In the genomic region with DNA sequence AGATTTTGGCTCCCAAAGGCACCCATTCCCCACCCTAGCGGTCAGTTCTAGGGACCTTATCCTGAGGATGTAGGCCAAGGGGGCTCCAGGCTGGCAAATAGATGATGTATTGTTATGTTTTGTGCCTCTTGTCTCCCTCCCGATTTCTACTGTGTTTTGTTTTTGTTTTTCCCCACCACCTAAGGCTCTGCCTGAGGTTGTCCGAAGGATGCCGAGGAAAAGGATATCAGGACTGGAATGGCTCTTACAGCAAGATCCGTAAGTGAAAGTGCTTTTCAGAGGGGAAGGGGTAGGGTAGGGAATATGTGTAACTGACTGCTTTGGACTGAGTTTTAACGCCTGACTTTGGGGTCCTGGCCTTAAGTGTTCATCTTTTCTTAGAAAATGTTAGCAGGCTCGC, we compare ENCODE assay signal across 1 cellular context.
TF ChIP-seq lines count a peak whose summit lies in the region.

No MANE protein-coding gene starts in this region.

TF ChIP-seq in HepG2, 621 proteins besides CTCF, POLR2A, EP300 and RAD21 (continued from another document):
- TF ChIP-seq, protein P1, sequence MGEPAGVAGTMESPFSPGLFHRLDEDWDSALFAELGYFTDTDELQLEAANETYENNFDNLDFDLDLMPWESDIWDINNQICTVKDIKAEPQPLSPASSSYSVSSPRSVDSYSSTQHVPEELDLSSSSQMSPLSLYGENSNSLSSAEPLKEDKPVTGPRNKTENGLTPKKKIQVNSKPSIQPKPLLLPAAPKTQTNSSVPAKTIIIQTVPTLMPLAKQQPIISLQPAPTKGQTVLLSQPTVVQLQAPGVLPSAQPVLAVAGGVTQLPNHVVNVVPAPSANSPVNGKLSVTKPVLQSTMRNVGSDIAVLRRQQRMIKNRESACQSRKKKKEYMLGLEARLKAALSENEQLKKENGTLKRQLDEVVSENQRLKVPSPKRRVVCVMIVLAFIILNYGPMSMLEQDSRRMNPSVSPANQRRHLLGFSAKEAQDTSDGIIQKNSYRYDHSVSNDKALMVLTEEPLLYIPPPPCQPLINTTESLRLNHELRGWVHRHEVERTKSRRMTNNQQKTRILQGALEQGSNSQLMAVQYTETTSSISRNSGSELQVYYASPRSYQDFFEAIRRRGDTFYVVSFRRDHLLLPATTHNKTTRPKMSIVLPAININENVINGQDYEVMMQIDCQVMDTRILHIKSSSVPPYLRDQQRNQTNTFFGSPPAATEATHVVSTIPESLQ (CRISPR knock-in tag; conservative IDR thresholded peaks at IDR 0.05), result no peak
- TF ChIP-seq TSC22D2 (CRISPR knock-in tag; IDR thresholded peaks at IDR 0.05; ENCODE audit: borderline replicate concordance) (no peak), ZNF292 (CRISPR knock-in tag; IDR thresholded peaks at IDR 0.05; ENCODE audit: borderline replicate concordance, low read depth) (no peak), ZNF446 (CRISPR knock-in tag; IDR thresholded peaks at IDR 0.05) (0 out of 2 replicates have a peak, but pooled peaks have one; percentile 33), XBP1 (CRISPR knock-in tag; IDR thresholded peaks at IDR 0.05) (no peak)
